ENCODE assay signal across 7 cellular contexts in genomic region chr10:58952747-58953466, GRCh38.
A peak's percentile ranks its signal among the peaks of the same experiment; 100 is the strongest.
DNase-seq lines count a peak whose midpoint lies in the region; ATAC-seq, FAIRE-seq and TF ChIP-seq lines count a peak whose summit lies in the region.

No MANE protein-coding gene starts in this region.

- WGBS in pancreas, 2 donors = 0 to 3% methylated on average over 3 of the region's 3 CpGs

- intact Hi-C loops in pancreas (cut with DNase I) = no loop called here

- peak; percentile 67 for FAIRE-seq in pancreas (lab: Jason Lieb, UNC)

- H3K27ac ChIP-seq in SK-N-MC (no peak overlapping the region), pancreas (no peak overlapping the region)

- no peak overlapping the region for H3K9ac ChIP-seq in SK-N-MC (ENCODE audit: insufficient read length)

- H3K4me1 ChIP-seq in pancreas = no peaks in the 10 kb centered on the region

- TF ChIP-seq CTCF in GM20000 (IDR thresholded peaks at IDR 0.05; ENCODE audit: extremely low read depth, missing control alignments) (peak; percentile 70), foreskin fibroblast (IDR thresholded peaks at IDR 0.05; ENCODE audit: low read depth, low read length) (peak; percentile 69), pancreas (IDR thresholded peaks at IDR 0.05) (peak; percentile 56 to 67 (median 63))

- H3K36me3 ChIP-seq in SK-N-MC (ENCODE audit: insufficient read depth, low read length) (no peaks in the 10 kb centered on the region), pancreas (no peaks in the 10 kb centered on the region)

- ATAC-seq in HG03521 (IDR thresholded peaks at IDR 0.05; ENCODE audit: unreplicated experiment) (peak; percentile 68), pancreas (peak; percentile 75 to 96 (median 91))

- H3K4me3 ChIP-seq in SK-N-MC = no peak overlapping the region
- peak overlapping the region in 1 of 2 donors; percentile 32 for H3K4me3 ChIP-seq in foreskin fibroblast (ENCODE audit: low read depth in 1 of 2, low read length in 2 of 2)
- H3K4me3 ChIP-seq in pancreas = no peak overlapping the region

- H3K27me3 ChIP-seq in pancreas = no peaks in the 10 kb centered on the region

- peak; percentile 63 for DNase-seq in ELR (ENCODE audit: low read depth)
- DNase-seq in GM20000 (ENCODE audit: low spot score) = peak; percentile 30
- DNase-seq in SK-N-MC (ENCODE audit: low read depth, low spot score) = peak; percentile 3
- peak in 1 of 2 donors; percentile 77 for DNase-seq in foreskin fibroblast
- peak in 3 of 6 donors; percentile 15 to 68 (median 39) for DNase-seq in pancreas
- DNase-seq in stimulated activated naive CD4-positive, alpha-beta T cell treated with Interleukin-2 at 50 U/mL for 16 hours (lab: John Stamatoyannopoulos, UW) = no peak

- no peaks in the 10 kb centered on the region for H3K9me3 ChIP-seq in SK-N-MC (ENCODE audit: low read depth, low read length)
- H3K9me3 ChIP-seq in pancreas = no peaks in the 10 kb centered on the region
